ENCODE assay signal across 10 cellular contexts in the genomic region with DNA sequence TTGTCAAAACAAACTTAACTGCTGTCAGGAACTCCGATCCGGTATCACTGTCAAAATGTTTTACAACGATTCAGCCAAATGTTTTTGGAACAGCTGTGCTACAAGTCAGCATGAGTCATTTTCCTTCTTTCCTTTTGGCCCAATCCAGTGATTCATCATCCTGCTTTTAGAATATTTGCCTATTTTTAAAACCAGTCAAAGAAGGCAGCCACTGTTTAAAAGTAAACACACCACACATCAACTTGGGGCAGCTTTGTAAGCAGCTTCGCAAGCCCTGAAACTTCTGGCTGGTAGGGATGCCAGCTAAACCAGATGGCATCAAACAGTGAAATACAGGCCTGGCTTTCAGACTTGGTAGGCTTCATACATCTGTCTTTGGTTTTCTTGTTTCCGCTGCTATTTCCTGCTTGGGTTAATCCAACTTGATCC. TPM values are rescaled to one million over a fixed set of nuclear protein-coding genes. Genes with fewer than 3 reads are reported as not detected.
DNase-seq lines count a peak whose midpoint lies in the region; ATAC-seq and TF ChIP-seq lines count a peak whose summit lies in the region.
"Had no signal": no experiment of that assay in that cellular context is flagged by ENCODE, and none has a peak within 500 bp of the region (broad histone marks: within the 10 kb centered on the region; RNA-seq: fewer than 3 reads in every experiment).

No MANE protein-coding gene starts in this region.

- no peaks in the 10 kb centered on the region for H3K4me1 ChIP-seq in mesendoderm (ENCODE audit: control insufficient read depth, low read depth, low read length)

- no peak overlapping the region for H4K8ac ChIP-seq in mesendoderm (ENCODE audit: low read depth, low read length)

- no peak overlapping the region for H3K56ac ChIP-seq in mesendoderm (ENCODE audit: low read length)

- no peak overlapping the region for H2AK5ac ChIP-seq in mesendoderm (ENCODE audit: low read length)

- H3K4me3 ChIP-seq in choroid plexus epithelial cell (ENCODE audit: low read depth, low read length) (no peak overlapping the region), mesendoderm (ENCODE audit: low read length) (no peak overlapping the region)
- H3K4me3 ChIP-seq: GM12878 had no signal

- H3K9me3 ChIP-seq in KOPT-K1 (ENCODE audit: insufficient read depth, low read length, poor library complexity, severe bottlenecking): no peaks in the 10 kb centered on the region

- H3K4me2 ChIP-seq in mesendoderm (ENCODE audit: low read length): no peak overlapping the region

- no peaks in the 10 kb centered on the region for H3K36me3 ChIP-seq in KOPT-K1 (ENCODE audit: insufficient read depth, low read length)
- H3K36me3 ChIP-seq in mesendoderm (ENCODE audit: control insufficient read depth, insufficient read depth, low read length): no peaks in the 10 kb centered on the region

- H3K27me3 ChIP-seq in mesendoderm (ENCODE audit: insufficient read depth, low read length, poor library complexity): no peaks in the 10 kb centered on the region

- H3K23ac ChIP-seq in mesendoderm (ENCODE audit: low read length): no peak overlapping the region

- no peak overlapping the region for H3K9ac ChIP-seq in mesendoderm (ENCODE audit: low read length)

- H3K27ac ChIP-seq in KOPT-K1 (ENCODE audit: low read depth, low read length, poor library complexity, severe bottlenecking) (peak overlapping the region; percentile 80), mesendoderm (ENCODE audit: low read depth, low read length) (no peak overlapping the region)

- no peak overlapping the region for H2BK5ac ChIP-seq in mesendoderm (ENCODE audit: low read length)

- H3K4ac ChIP-seq in mesendoderm (ENCODE audit: low read depth, low read length): no peak overlapping the region

- H3K79me2 ChIP-seq in mesendoderm (ENCODE audit: control insufficient read depth, insufficient read depth, low read length): no peaks in the 10 kb centered on the region

- ATAC-seq in HG03378 (IDR thresholded peaks at IDR 0.05; ENCODE audit: unreplicated experiment): no peak
- ATAC-seq: GM12878 had no signal

- TF ChIP-seq CTCF in choroid plexus epithelial cell (conservative IDR thresholded peaks at IDR 0.05; ENCODE audit: low read depth, low read length): no peak

- no peak overlapping the region for H3K18ac ChIP-seq in mesendoderm (ENCODE audit: low read length)

- no peaks in the 10 kb centered on the region for H3K79me1 ChIP-seq in mesendoderm (ENCODE audit: low read length)

- H2BK120ac ChIP-seq in mesendoderm (ENCODE audit: low read depth, low read length): no peak overlapping the region

- DNase-seq in AG08396 (ENCODE audit: low spot score) (peak; percentile 57), choroid plexus epithelial cell (ENCODE audit: low read depth) (peak; percentile 93), middle frontal gyrus (ENCODE audit: extremely low spot score, low spot score) (peak; percentile 40), NCI-H2196 (lab: John Stamatoyannopoulos, UW; ENCODE audit: unreplicated experiment) (no peak), DMS114 treated with DMSO at 0.1 percent for 48 hours (lab: John Stamatoyannopoulos, UW; ENCODE audit: unreplicated experiment) (no peak), mesendoderm (no peak)
- DNase-seq: naive B cell had no signal

- WGBS in mesendoderm (ENCODE audit: extremely low coverage, insufficient coverage, low lambda C conversion rate): no CpG with 5 or more reads among the region's 5 CpGs

- no peak overlapping the region for H2BK15ac ChIP-seq in mesendoderm (replicated peaks; ENCODE audit: low read depth)

- H4K5ac ChIP-seq in mesendoderm (ENCODE audit: low read length): no peak overlapping the region

RNA-seq across cellular contexts. Expression of a gene that starts 14.9 kb away (rescaled TPM):
- polyA plus RNA-seq in mesendoderm (2013, experiment 1 of 2): 0.03 TPM
- 0.03 TPM for polyA plus RNA-seq in mesendoderm (2013, experiment 2 of 2)

Comparison
In these comparisons a context has a peak if more than half of its experiments do, and no peak if none do; other contexts are left out.
1. DNase-seq: peak in AG08396 (single experiment), choroid plexus epithelial cell (single experiment) and middle frontal gyrus (single experiment); none in NCI-H2196 (single experiment), DMS114 treated with DMSO at 0.1 percent for 48 hours (single experiment) and mesendoderm (single experiment).